Comparison of ENCODE assay signal across 12 cellular contexts in genomic region chr2:38187416-38188127, GRCh38.
DNase-seq lines count a peak whose midpoint lies in the region; ATAC-seq and TF ChIP-seq lines count a peak whose summit lies in the region.
"Had no signal": no experiment of that assay in that cellular context is flagged by ENCODE, and none has a peak within 500 bp of the region (broad histone marks: within the 10 kb centered on the region; RNA-seq: fewer than 3 reads in every experiment).

No MANE protein-coding gene starts in this region.

- H3K36me3 ChIP-seq in left lung (no peaks in the 10 kb centered on the region), thoracic aorta (no peaks in the 10 kb centered on the region)

- ATAC-seq in left lung (peak; percentile 92), thoracic aorta (ENCODE audit: insufficient number of reproducible peaks, low FRiP score, low read depth) (peak; percentile 80), HG03196 (IDR thresholded peaks at IDR 0.05; ENCODE audit: unreplicated experiment) (no peak), GM21515 (IDR thresholded peaks at IDR 0.05; ENCODE audit: unreplicated experiment) (no peak), GM18505 (IDR thresholded peaks at IDR 0.05; ENCODE audit: unreplicated experiment) (no peak)
- ATAC-seq: stimulated activated memory B cell treated with anti-CD40 and anti-IgM and Interleukin-4, amounts not matched to agents 10 μg/mL and 1 μg/mL and 100 μg/mL, for 72 hours had no signal

- no peak for TF ChIP-seq CTCF in coronary artery (IDR thresholded peaks at IDR 0.05)
- no peak for TF ChIP-seq CTCF in left lung (IDR thresholded peaks at IDR 0.05)
- TF ChIP-seq CTCF in thoracic aorta (IDR thresholded peaks at IDR 0.05), result no peak

- H3K9me3 ChIP-seq in left lung (no peaks in the 10 kb centered on the region), thoracic aorta (no peaks in the 10 kb centered on the region)

- TF ChIP-seq POLR2A in GM18505 (IDR thresholded peaks at IDR 0.05; ENCODE audit: borderline replicate concordance, extremely low read depth, insufficient read depth, insufficient read length), result no peak

- peaks cover 4 to 26% of the 10 kb centered on the region in 2 donors for H3K4me1 ChIP-seq in left lung
- peaks cover 9 to 18% of the 10 kb centered on the region in 2 donors for H3K4me1 ChIP-seq in thoracic aorta (ENCODE audit: control insufficient read depth in 1 of 2, low read depth in 2 of 2)
- H3K4me1 ChIP-seq: parathyroid adenoma had no signal

- DNase-seq in M059J (ENCODE audit: low read depth) (peak; percentile 68), coronary artery (ENCODE audit: low spot score) (no peak), left lung (peak; percentile 58 to 75), thoracic aorta (ENCODE audit: low spot score) (peak; percentile 45), Kasumi-1 (lab: John Stamatoyannopoulos, UW) (no peak)
- DNase-seq: GDM1, SW 1271 had no signal

- H3K4me3 ChIP-seq in coronary artery (no peak overlapping the region), left lung (no peak overlapping the region), thoracic aorta (no peak overlapping the region)

- intact Hi-C loops in left lung (cut with DNase I), result no loop called here

- H3K27ac ChIP-seq in coronary artery, result peak overlapping the region; percentile 33 to 80
- peak overlapping the region; percentile 48 to 81 for H3K27ac ChIP-seq in left lung
- H3K27ac ChIP-seq in thoracic aorta, result peak overlapping the region; percentile 59 to 67
- H3K27ac ChIP-seq: parathyroid adenoma had no signal

- H3K27me3 ChIP-seq in left lung (no peaks in the 10 kb centered on the region), thoracic aorta (replicated peaks; ENCODE audit: insufficient read depth) (no peaks in the 10 kb centered on the region)

Comparison
In these comparisons a context has a peak if more than half of its experiments do, and no peak if none do; other contexts are left out.
1. DNase-seq: peak in M059J (single experiment), left lung (2 of 2) and thoracic aorta (single experiment); none in coronary artery (single experiment) and Kasumi-1 (0 of 2).
2. ATAC-seq: peak in left lung (single experiment) and thoracic aorta (single experiment); none in HG03196 (single experiment), GM21515 (single experiment) and GM18505 (single experiment).
3. Peak in every context shown above with its lines, with median percentiles within 50 percentile points of each other: H3K27ac ChIP-seq.